8 cellular contexts compared by ENCODE assay signal in genomic region chr2:96762529-96763253, GRCh38. TPM values are rescaled to one million over a fixed set of nuclear protein-coding genes. Genes with fewer than 3 reads are reported as not detected.
DNase-seq lines count a peak whose midpoint lies in the region; ATAC-seq and TF ChIP-seq lines count a peak whose summit lies in the region.

No MANE protein-coding gene starts in this region.

- H3K36me3 ChIP-seq in OCI-LY1 (ENCODE audit: insufficient read depth, low read length) (no peaks in the 10 kb centered on the region; the same call in 1 of the 2 replicates), parathyroid adenoma (ENCODE audit: control insufficient read depth, insufficient read depth, low read length) (no peaks in the 10 kb centered on the region)

- H2AFZ ChIP-seq in OCI-LY1 (ENCODE audit: low read length) (no peak overlapping the region), parathyroid adenoma (peak overlapping the region; percentile 70)

- H3K4me2 ChIP-seq in OCI-LY1 (ENCODE audit: low read length) (peak overlapping the region; percentile 76), parathyroid adenoma (ENCODE audit: low read length) (peak overlapping the region; percentile 98)

- peak overlapping the region; percentile 47 for H3K27ac Mint-ChIP-seq in T-helper 2 cell treated with Interferon-gamma antibody and Interleukin-4, amounts not matched to agents 5 μg/mL and 100 μg/mL, for 36 hours
- no peak overlapping the region for H3K27ac Mint-ChIP-seq in endothelial cell (ENCODE audit: unreplicated experiment)

- H3K27ac ChIP-seq in OCI-LY1 (ENCODE audit: low read depth, low read length, poor library complexity, severe bottlenecking) = no peak overlapping the region
- peak overlapping the region; percentile 57 for H3K27ac ChIP-seq in parathyroid adenoma

- no peak for DNase-seq in T-helper 2 cell treated with Interferon-gamma antibody and Interleukin-4, amounts not matched to agents 5 μg/mL and 100 μg/mL, for 36 hours (ENCODE audit: low spot score)
- DNase-seq in T-helper 2 cell (no peak), endothelial cell (ENCODE audit: low spot score) (no peak), NCI-H526 treated with DMSO at 0.1 percent for 48 hours (lab: John Stamatoyannopoulos, UW) (no peak)
- DNase-seq in stimulated activated CD4-positive, alpha-beta T cell treated with anti-CD3 and anti-CD28 coated beads, Interleukin-12 subunit alpha, Interleukin-12 subunit beta, amount 100 ng/mL, for 4 hours = no peak

- H3K27me3 ChIP-seq in OCI-LY1 (ENCODE audit: insufficient read depth, low read length) (no peaks in the 10 kb centered on the region), parathyroid adenoma (ENCODE audit: control insufficient read depth, insufficient read depth, low read length) (no peaks in the 10 kb centered on the region)

- no peaks in the 10 kb centered on the region for H4K20me1 ChIP-seq in OCI-LY1 (ENCODE audit: insufficient read depth, low read length)

- H3K4me3 ChIP-seq in OCI-LY1 (ENCODE audit: low read depth, low read length, poor library complexity, severe bottlenecking) (peak overlapping the region; percentile 67), parathyroid adenoma (ENCODE audit: low read depth, low read length) (peak overlapping the region; percentile 31)

- H3K9me3 Mint-ChIP-seq in T-helper 2 cell treated with Interferon-gamma antibody and Interleukin-4, amounts not matched to agents 5 μg/mL and 100 μg/mL, for 36 hours = no peaks in the 10 kb centered on the region
- H3K9me3 Mint-ChIP-seq in endothelial cell (ENCODE audit: unreplicated experiment) = no peaks in the 10 kb centered on the region

- H3K4me1 ChIP-seq in OCI-LY1 (ENCODE audit: insufficient read depth, low read length, severe bottlenecking) (peaks cover 50% of the 10 kb centered on the region), parathyroid adenoma (peaks cover 14% of the 10 kb centered on the region)

- H3K4me1 Mint-ChIP-seq in T-helper 2 cell treated with Interferon-gamma antibody and Interleukin-4, amounts not matched to agents 5 μg/mL and 100 μg/mL, for 36 hours (ENCODE audit: low read depth) = peaks cover 47% of the 10 kb centered on the region
- H3K4me1 Mint-ChIP-seq in endothelial cell (ENCODE audit: unreplicated experiment) = peaks cover 15% of the 10 kb centered on the region

- peaks cover 6% of the 10 kb centered on the region for H3K36me3 Mint-ChIP-seq in T-helper 2 cell treated with Interferon-gamma antibody and Interleukin-4, amounts not matched to agents 5 μg/mL and 100 μg/mL, for 36 hours (ENCODE audit: low read depth)
- H3K36me3 Mint-ChIP-seq in endothelial cell (ENCODE audit: low read depth, unreplicated experiment) = no peaks in the 10 kb centered on the region

- no peaks in the 10 kb centered on the region for H3K79me2 ChIP-seq in OCI-LY1 (ENCODE audit: insufficient read depth, low read length)
- no peaks in the 10 kb centered on the region for H3K79me2 ChIP-seq in parathyroid adenoma

- peak overlapping the region; percentile 82 for H3K4me3 Mint-ChIP-seq in T-helper 2 cell treated with Interferon-gamma antibody and Interleukin-4, amounts not matched to agents 5 μg/mL and 100 μg/mL, for 36 hours
- peak overlapping the region; percentile 71 for H3K4me3 Mint-ChIP-seq in endothelial cell (ENCODE audit: unreplicated experiment)

- ATAC-seq in GM18520 (IDR thresholded peaks at IDR 0.05; ENCODE audit: unreplicated experiment) = no peak

- H3K9ac ChIP-seq in OCI-LY1 (ENCODE audit: low read length) = no peak overlapping the region
- H3K9ac ChIP-seq in parathyroid adenoma = no peak overlapping the region

- H3K9me3 ChIP-seq in OCI-LY1 (ENCODE audit: low read length) = no peaks in the 10 kb centered on the region
- no peaks in the 10 kb centered on the region for H3K9me3 ChIP-seq in parathyroid adenoma (ENCODE audit: control insufficient read depth, low read length)

- no peaks in the 10 kb centered on the region for H3F3A ChIP-seq in OCI-LY1 (ENCODE audit: insufficient read depth, low read length)

- no peaks in the 10 kb centered on the region for H3K9me2 ChIP-seq in OCI-LY1 (ENCODE audit: low read depth, low read length)

- TF ChIP-seq CTCF in OCI-LY1 (IDR thresholded peaks at IDR 0.05; ENCODE audit: low read length) (no peak), endothelial cell (IDR thresholded peaks at IDR 0.05; ENCODE audit: unreplicated experiment) (no peak), parathyroid adenoma (IDR thresholded peaks at IDR 0.05) (no peak)

- H3K27me3 Mint-ChIP-seq in T-helper 2 cell treated with Interferon-gamma antibody and Interleukin-4, amounts not matched to agents 5 μg/mL and 100 μg/mL, for 36 hours (ENCODE audit: low read depth) = no peaks in the 10 kb centered on the region
- no peaks in the 10 kb centered on the region for H3K27me3 Mint-ChIP-seq in endothelial cell (ENCODE audit: unreplicated experiment)

RNA-seq across cellular contexts. Expression of gene CNNM4, which starts 2.0 kb away (rescaled TPM):
- 5.9 TPM for total RNA-seq in endothelial cell (ENCODE audit: unreplicated experiment)

RNA-seq across cellular contexts. Expression of gene LMAN2L, which starts 22.8 kb away (rescaled TPM):
- 19.4 TPM for total RNA-seq in endothelial cell (ENCODE audit: unreplicated experiment)

RNA-seq across cellular contexts. Expression of gene CNNM3, which starts 53.4 kb away (rescaled TPM):
- total RNA-seq in endothelial cell (ENCODE audit: unreplicated experiment) = 14.7 TPM
